ENCODE assay signal across 9 cellular contexts in the genomic region with DNA sequence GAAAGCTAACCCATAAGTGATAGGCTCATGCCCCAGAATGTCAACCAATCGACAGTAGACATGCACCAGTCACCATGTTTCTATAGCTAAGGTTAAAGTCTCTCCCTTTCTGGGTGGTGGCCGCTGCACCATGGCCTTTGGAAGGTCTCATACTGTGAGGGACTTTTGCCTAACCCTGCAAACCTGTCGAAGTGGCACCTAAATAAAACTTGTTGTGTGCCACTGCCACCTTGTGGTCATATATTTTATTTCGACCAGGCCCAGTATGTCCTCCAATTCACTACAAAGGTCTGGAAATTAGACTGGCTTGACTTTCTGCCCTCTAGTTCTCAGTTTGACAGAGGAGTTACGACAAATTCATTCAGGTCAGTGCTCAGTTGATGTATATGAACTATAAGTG.
DNase-seq lines count a peak whose midpoint lies in the region; ATAC-seq and TF ChIP-seq lines count a peak whose summit lies in the region.
"Had no signal": no experiment of that assay in that cellular context is flagged by ENCODE, and none has a peak within 500 bp of the region (broad histone marks: within the 10 kb centered on the region; RNA-seq: fewer than 3 reads in every experiment).

No MANE protein-coding gene starts in this region.

- peak in 8 of 10 experiments; percentile 0 to 11 (median 4) for DNase-seq in CD4-positive, alpha-beta T cell
- DNase-seq in NCI-H2171 (lab: John Stamatoyannopoulos, UW): peak; percentile 42
- DNase-seq in activated CD4-positive, alpha-beta memory T cell treated with anti-CD3 and anti-CD28 coated beads for 36 hours: peak; percentile 35
- peak; percentile 56 for DNase-seq in fibroblast of pulmonary artery (ENCODE audit: low read depth)
- peak; percentile 31 for DNase-seq in progenitor cell of endocrine pancreas (ENCODE audit: low spot score, unreplicated experiment)
- DNase-seq in OCI-M2 (lab: John Stamatoyannopoulos, UW; ENCODE audit: unreplicated experiment): no peak

- H3K4me3 ChIP-seq in fibroblast of pulmonary artery (replicated peaks; ENCODE audit: low read depth, low read length): no peak overlapping the region

- ATAC-seq in CD4-positive, alpha-beta T cell (ENCODE audit: poor library complexity): no peak
- ATAC-seq in GM18519 (IDR thresholded peaks at IDR 0.05; ENCODE audit: low FRiP score, unreplicated experiment) (peak; percentile 84), HG03060 (IDR thresholded peaks at IDR 0.05; ENCODE audit: low read depth, unreplicated experiment) (peak; percentile 71)

- no peaks in the 10 kb centered on the region for H3K27me3 ChIP-seq in CD4-positive, alpha-beta T cell (ENCODE audit: control insufficient read depth, insufficient read depth, low read length)

- H3K27me3 Mint-ChIP-seq in CD4-positive, alpha-beta T cell: no peaks in the 10 kb centered on the region
- no peaks in the 10 kb centered on the region for H3K27me3 Mint-ChIP-seq in activated CD4-positive, alpha-beta memory T cell treated with anti-CD3 and anti-CD28 coated beads for 36 hours
- H3K27me3 Mint-ChIP-seq in progenitor cell of endocrine pancreas: no peaks in the 10 kb centered on the region

- H3K9me3 Mint-ChIP-seq in CD4-positive, alpha-beta T cell: no peaks in the 10 kb centered on the region
- no peaks in the 10 kb centered on the region for H3K9me3 Mint-ChIP-seq in activated CD4-positive, alpha-beta memory T cell treated with anti-CD3 and anti-CD28 coated beads for 36 hours
- peaks cover 16% of the 10 kb centered on the region for H3K9me3 Mint-ChIP-seq in progenitor cell of endocrine pancreas (ENCODE audit: low read depth)
- H3K9me3 Mint-ChIP-seq: T-helper 1 cell treated with Interleukin-12 subunit alpha and Interleukin-12 subunit beta and Interleukin-4 antibody, amounts not matched to agents 30 μg/mL and 1 μg/mL, for 36 hours had no signal

- no peak overlapping the region for H3K27ac ChIP-seq in CD4-positive, alpha-beta T cell (ENCODE audit: low read depth, low read length)

- CTCF ChIA-PET in CD4-positive, alpha-beta T cell (lab: Charles Lee): no interaction called here
- CTCF ChIA-PET in activated CD4-positive, alpha-beta memory T cell treated with anti-CD3 and anti-CD28 coated beads for 36 hours (lab: Charles Lee): no interaction called here

- POLR2A ChIA-PET in CD4-positive, alpha-beta T cell (lab: Charles Lee): no interaction called here
- POLR2A ChIA-PET in activated CD4-positive, alpha-beta memory T cell treated with anti-CD3 and anti-CD28 coated beads for 36 hours (lab: Charles Lee): no interaction called here

- peak; percentile 46 for TF ChIP-seq CTCF in CD4-positive, alpha-beta T cell (IDR thresholded peaks at IDR 0.05)
- TF ChIP-seq CTCF in fibroblast of pulmonary artery (IDR thresholded peaks at IDR 0.05; ENCODE audit: low read length, missing control alignments) (peak; percentile 31), progenitor cell of endocrine pancreas (IDR thresholded peaks at IDR 0.05; ENCODE audit: unreplicated experiment) (peak; percentile 64)

- H3K4me1 Mint-ChIP-seq in CD4-positive, alpha-beta T cell (ENCODE audit: low read depth): no peaks in the 10 kb centered on the region
- H3K4me1 Mint-ChIP-seq in activated CD4-positive, alpha-beta memory T cell treated with anti-CD3 and anti-CD28 coated beads for 36 hours (ENCODE audit: low read depth): no peaks in the 10 kb centered on the region
- H3K4me1 Mint-ChIP-seq in progenitor cell of endocrine pancreas (ENCODE audit: low read depth): peaks cover 4% of the 10 kb centered on the region

- intact Hi-C loops in CD4-positive, alpha-beta T cell (cut with DNase I, micrococcal nuclease): no loop called here
- intact Hi-C loops in activated CD4-positive, alpha-beta memory T cell treated with anti-CD3 and anti-CD28 coated beads for 36 hours (cut with micrococcal nuclease): loop anchor here (1.0 kb wide), 1 partner anchor 42 kb away; no protein-coding TSS in a partner anchor

- no peak overlapping the region for H3K27ac Mint-ChIP-seq in CD4-positive, alpha-beta T cell
- no peak overlapping the region for H3K27ac Mint-ChIP-seq in activated CD4-positive, alpha-beta memory T cell treated with anti-CD3 and anti-CD28 coated beads for 36 hours
- H3K27ac Mint-ChIP-seq in progenitor cell of endocrine pancreas: no peak overlapping the region
- H3K27ac Mint-ChIP-seq: T-helper 1 cell treated with Interleukin-12 subunit alpha and Interleukin-12 subunit beta and Interleukin-4 antibody, amounts not matched to agents 30 μg/mL and 1 μg/mL, for 36 hours had no signal

- no peaks in the 10 kb centered on the region for H3K9me3 ChIP-seq in CD4-positive, alpha-beta T cell (ENCODE audit: control insufficient read depth, low read length)

- H3K36me3 Mint-ChIP-seq in CD4-positive, alpha-beta T cell (ENCODE audit: low read depth): no peaks in the 10 kb centered on the region
- H3K36me3 Mint-ChIP-seq in activated CD4-positive, alpha-beta memory T cell treated with anti-CD3 and anti-CD28 coated beads for 36 hours: no peaks in the 10 kb centered on the region
- H3K36me3 Mint-ChIP-seq in progenitor cell of endocrine pancreas (ENCODE audit: insufficient read depth): peaks cover 19% of the 10 kb centered on the region

- H3K4me3 Mint-ChIP-seq in CD4-positive, alpha-beta T cell: no peak overlapping the region
- no peak overlapping the region for H3K4me3 Mint-ChIP-seq in activated CD4-positive, alpha-beta memory T cell treated with anti-CD3 and anti-CD28 coated beads for 36 hours
- H3K4me3 Mint-ChIP-seq in progenitor cell of endocrine pancreas (ENCODE audit: low read depth): no peak overlapping the region
- H3K4me3 Mint-ChIP-seq: T-helper 1 cell treated with Interleukin-12 subunit alpha and Interleukin-12 subunit beta and Interleukin-4 antibody, amounts not matched to agents 30 μg/mL and 1 μg/mL, for 36 hours had no signal
